19 cellular contexts compared by ENCODE assay signal in the genomic region with DNA sequence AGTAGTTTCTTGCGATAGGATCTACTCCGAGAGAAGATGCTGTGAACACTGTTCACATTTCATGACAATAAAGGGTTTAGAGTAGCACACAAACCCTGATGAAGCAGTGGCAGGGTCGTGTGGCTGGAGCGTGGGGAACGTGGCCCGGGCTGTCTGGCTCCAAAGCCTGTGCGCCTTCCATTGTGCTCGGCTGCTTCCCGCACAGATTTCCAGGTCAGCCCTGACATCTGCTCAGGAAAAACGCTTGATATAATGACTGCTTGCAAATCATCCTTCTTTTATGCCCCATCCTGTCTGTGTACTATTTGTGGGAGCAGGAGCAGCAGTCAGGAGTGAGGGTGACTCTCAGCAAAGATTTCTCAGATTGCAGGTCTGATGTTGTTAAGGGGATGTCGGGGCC.
DNase-seq lines count a peak whose midpoint lies in the region; ATAC-seq, FAIRE-seq and TF ChIP-seq lines count a peak whose summit lies in the region.
"Had no signal": no experiment of that assay in that cellular context is flagged by ENCODE, and none has a peak within 500 bp of the region (broad histone marks: within the 10 kb centered on the region; RNA-seq: fewer than 3 reads in every experiment).

No MANE protein-coding gene starts in this region.

- H3K4me1 ChIP-seq in H9 (ENCODE audit: insufficient read depth, low read length): peaks cover 8% of the 10 kb centered on the region; the same call in 1 of the 2 replicates
- H3K4me1 ChIP-seq in H1 (replicated peaks in 1 of 4; ENCODE audit: control insufficient read depth in 3 of 4, insufficient read depth in 4 of 4, low read length in 3 of 4): peaks cover 4 to 37% (median 23%) of the 10 kb centered on the region in 4 experiments
- peaks cover 55% of the 10 kb centered on the region for H3K4me1 ChIP-seq in neural progenitor cell
- H3K4me1 ChIP-seq: Peyer's patch had no signal

- H3K4ac ChIP-seq in H9 (ENCODE audit: low read depth, low read length) (no peak overlapping the region), H1 (replicated peaks; ENCODE audit: insufficient read length, low read depth, low read length) (no peak overlapping the region)

- no CpG with 5 or more reads among the region's 11 CpGs for WGBS in H9 (ENCODE audit: extremely low coverage, insufficient read length, low lambda C conversion rate)
- WGBS in H1 (ENCODE audit: extremely low coverage in 1 of 2, insufficient coverage in 1 of 2, insufficient read length in 1 of 2, insufficient replicate concordance in 2 of 2, low coverage in 1 of 2, low lambda C conversion rate in 2 of 2, missing lambda C conversion rate in 1 of 2), 2 experiments: 82% methylated on average over 11 of the region's 11 CpGs; no CpG with 5 or more reads in 1 of the 2 experiments

- H4K91ac ChIP-seq in H9 (ENCODE audit: insufficient read length, low read depth, low read length) (no peak overlapping the region), H1 (replicated peaks; ENCODE audit: insufficient read length, low read length) (peak overlapping the region; percentile 20)

- H2BK20ac ChIP-seq in H9 (ENCODE audit: low read depth, low read length, poor library complexity, severe bottlenecking) (no peak overlapping the region), H1 (ENCODE audit: low read length) (peak overlapping the region; percentile 6)

- no peak for TF ChIP-seq RAD21 in H1 (IDR thresholded peaks at IDR 0.05 in 1 of 2, conservative IDR thresholded peaks at IDR 0.05 in 1 of 2; ENCODE audit: low read depth in 2 of 2, low read length in 2 of 2)

- H3K36me3 Mint-ChIP-seq in H9 (ENCODE audit: insufficient read depth in 1 of 3, low read depth in 3 of 3) (peaks cover under 1 to 14% (median 3%) of the 10 kb centered on the region in 3 experiments; a peak in 5 of 7 replicates), neural progenitor cell (peaks cover 33% of the 10 kb centered on the region)
- H3K36me3 Mint-ChIP-seq: CD8-positive, alpha-beta T cell had no signal

- H3K9me3 Mint-ChIP-seq in H9: no peaks in the 10 kb centered on the region; a peak in 1 of 5 replicates
- H3K9me3 Mint-ChIP-seq in neural progenitor cell: peaks cover 6% of the 10 kb centered on the region
- H3K9me3 Mint-ChIP-seq: CD8-positive, alpha-beta T cell had no signal

- no peak overlapping the region for H2BK120ac ChIP-seq in H9 (ENCODE audit: low read depth, low read length, poor library complexity, severe bottlenecking)
- no peak overlapping the region for H2BK120ac ChIP-seq in H1 (replicated peaks; ENCODE audit: low read depth, low read length)

- peaks cover 52% of the 10 kb centered on the region for H3F3A ChIP-seq in neural progenitor cell (ENCODE audit: low read depth)

- H2BK15ac ChIP-seq in H9 (ENCODE audit: low read depth, low read length): no peak overlapping the region
- H2BK15ac ChIP-seq in H1 (ENCODE audit: low read length): no peak overlapping the region

- H3K27me3 Mint-ChIP-seq in H9 (ENCODE audit: low read depth): peaks cover 33% of the 10 kb centered on the region
- H3K27me3 Mint-ChIP-seq in neural progenitor cell (ENCODE audit: insufficient read depth, low read depth): peaks cover 2% of the 10 kb centered on the region

- H3K27ac ChIP-seq in H9 (ENCODE audit: insufficient read length, low read depth, low read length) (no peak overlapping the region), H1 (ENCODE audit: low read depth, low read length) (no peak overlapping the region), neural progenitor cell (peak overlapping the region; percentile 98)
- H3K27ac ChIP-seq: Peyer's patch had no signal

- H2AFZ ChIP-seq in H9 (ENCODE audit: low read length) (no peak overlapping the region), H1 (ENCODE audit: low read length) (no peak overlapping the region), neural progenitor cell (replicated peaks) (no peak overlapping the region)

- POLR2A ChIA-PET in H1 (lab: Charles Lee; ENCODE audit: partially characterized antibody): no interaction called here

- H3K27ac Mint-ChIP-seq in H9 (peak overlapping the region in 2 of 3 experiments; percentile 53 to 66; a peak in 5 of 7 replicates), neural progenitor cell (no peak overlapping the region)
- H3K27ac Mint-ChIP-seq: CD8-positive, alpha-beta T cell had no signal

- H3K4me2 ChIP-seq in H9 (ENCODE audit: insufficient read depth, insufficient read length, low read length) (no peak overlapping the region), H1 (ENCODE audit: insufficient read depth in 1 of 2, low read depth in 2 of 2, low read length in 2 of 2) (peak overlapping the region in 1 of 2 experiments; percentile 29; a peak in 2 of 4 replicates), neural progenitor cell (peak overlapping the region; percentile 78)

- H4K20me1 ChIP-seq in H9 (ENCODE audit: control insufficient read depth, insufficient read depth, insufficient read length) (no peaks in the 10 kb centered on the region), H1 (replicated peaks in 1 of 2; ENCODE audit: control insufficient read depth in 1 of 2, insufficient read depth in 2 of 2, low read length in 2 of 2) (peaks cover 0 to 1% of the 10 kb centered on the region in 2 experiments), neural progenitor cell (ENCODE audit: low read depth) (peaks cover 41% of the 10 kb centered on the region)

- H3K79me2 ChIP-seq in H9 (ENCODE audit: insufficient read depth, low read length) (no peaks in the 10 kb centered on the region), H1 (ENCODE audit: control insufficient read depth in 1 of 2, insufficient read depth in 2 of 2, low read length in 2 of 2) (no peaks in the 10 kb centered on the region), neural progenitor cell (ENCODE audit: low read depth) (peaks cover 66% of the 10 kb centered on the region)

- H3T11ph ChIP-seq in H9 (ENCODE audit: low read length): no peak overlapping the region

- H2AK5ac ChIP-seq in H9 (ENCODE audit: insufficient read length, low read length): no peak overlapping the region
- H2AK5ac ChIP-seq in H1 (ENCODE audit: low read depth, low read length): peak overlapping the region; percentile 71; the same call in 1 of the 2 replicates

- no peak overlapping the region for H3K9ac ChIP-seq in H9 (ENCODE audit: extremely low read depth, insufficient read length, low read length)
- H3K9ac ChIP-seq in H1 (replicated peaks in 1 of 4; ENCODE audit: extremely low read depth in 1 of 4, low read depth in 3 of 4, low read length in 3 of 4): 0 out of 7 replicates have a peak overlapping the region, but pooled peaks of 2 of the 4 experiments have one; percentile 3 to 14
- H3K9ac ChIP-seq in neural progenitor cell: no peak overlapping the region

- CTCF ChIA-PET in H1 (lab: Charles Lee; ENCODE audit: partially characterized antibody): interaction anchor here (1.3 to 5.4 kb wide), 3 partner anchors 13 to 18 kb away, joined by 5 to 39 read pairs (median 5); no protein-coding TSS in a partner anchor

- H3K79me1 ChIP-seq in H9 (ENCODE audit: insufficient read depth, low read depth, low read length, poor library complexity, severe bottlenecking) (no peaks in the 10 kb centered on the region), H1 (ENCODE audit: low read depth, low read length) (0 out of 2 replicates have a peak, but pooled peaks cover 2% of the 10 kb centered on the region)

- H3K9me3 ChIP-seq in H9 (ENCODE audit: control insufficient read depth, low read depth, low read length) (no peaks in the 10 kb centered on the region), H1 (ENCODE audit: insufficient read depth in 2 of 2, low read depth in 1 of 2, low read length in 1 of 2) (no peaks in the 10 kb centered on the region), neural progenitor cell (ENCODE audit: low read depth) (no peaks in the 10 kb centered on the region)
- H3K9me3 ChIP-seq: BE2C, Peyer's patch had no signal

- ATAC-seq in HG03378 (IDR thresholded peaks at IDR 0.05; ENCODE audit: unreplicated experiment): no peak
- ATAC-seq: CD8-positive, alpha-beta T cell; SK-N-SH treated with all-trans-retinoic acid at 6 μM for 48 hours had no signal

- no peak overlapping the region for H3K14ac ChIP-seq in H9 (ENCODE audit: insufficient read depth, low read length)
- no peak overlapping the region for H3K14ac ChIP-seq in H1 (ENCODE audit: insufficient read length)

- H2BK12ac ChIP-seq in H9 (ENCODE audit: insufficient read length, low read depth, low read length) (no peak overlapping the region), H1 (ENCODE audit: low read depth, low read length) (peak overlapping the region; percentile 76)

- no peak for DNase-seq in H9
- DNase-seq in NCI-H69 (lab: John Stamatoyannopoulos, UW): peak; percentile 84
- DNase-seq in H1 (ENCODE audit: low read depth in 1 of 2, low spot score in 2 of 2): peak in 1 of 2 experiments; percentile 47
- DNase-seq in neural progenitor cell (ENCODE audit: low spot score): peak; percentile 55
- DNase-seq in AG08395 (ENCODE audit: low spot score): no peak
- no peak for DNase-seq in islet precursor cell
- DNase-seq in AG20443 (ENCODE audit: low spot score): no peak
- DNase-seq: ACHN; BE2C; CD8-positive, alpha-beta T cell; GF-D8; NCI-H1436 treated with DMSO at 0.1 percent for 48 hours; NCI-H2081; NCI-H345; Peyer's patch; SHP77 had no signal

- no peak overlapping the region for H4K8ac ChIP-seq in H9 (replicated peaks; ENCODE audit: insufficient read length, low read depth, low read length)
- H4K8ac ChIP-seq in H1 (ENCODE audit: extremely low read depth, insufficient read depth, low read length): no peak overlapping the region

- H3K18ac ChIP-seq in H9 (ENCODE audit: insufficient read length, low read depth, low read length) (no peak overlapping the region), H1 (ENCODE audit: extremely low read depth, low read length) (peak overlapping the region; percentile 62)

- no peak overlapping the region for H3K56ac ChIP-seq in H9 (ENCODE audit: insufficient read length, low read depth, low read length)
- no peak overlapping the region for H3K56ac ChIP-seq in H1 (replicated peaks; ENCODE audit: insufficient read length, low read depth, low read length)

- no peak for TF ChIP-seq CTCF in H9 (conservative IDR thresholded peaks at IDR 0.05)
- no peak for TF ChIP-seq CTCF in H1 (IDR thresholded peaks at IDR 0.05; ENCODE audit: control extremely low read depth in 1 of 3, insufficient read depth in 1 of 3, low read depth in 1 of 3, low read length in 3 of 3)
- no peak for TF ChIP-seq CTCF in neural progenitor cell (IDR thresholded peaks at IDR 0.05)

- no peak for FAIRE-seq in H1 (lab: Jason Lieb, UNC)
- FAIRE-seq: D721Med had no signal

- no peak overlapping the region for H4K5ac ChIP-seq in H9 (ENCODE audit: insufficient read length, low read depth, low read length)
- no peak overlapping the region for H4K5ac ChIP-seq in H1 (ENCODE audit: insufficient read length, low read depth, low read length)

- H3K23me2 ChIP-seq in H9 (ENCODE audit: insufficient read length, low read depth, low read length, poor library complexity, severe bottlenecking): no peaks in the 10 kb centered on the region
- H3K23me2 ChIP-seq in H1 (ENCODE audit: low read depth, low read length): no peaks in the 10 kb centered on the region

- H2BK5ac ChIP-seq in H9 (ENCODE audit: insufficient read length, low read length) (no peak overlapping the region), H1 (ENCODE audit: low read depth, low read length) (no peak overlapping the region)

- H3K27me3 ChIP-seq in H9 (ENCODE audit: insufficient read depth, low read length): no peaks in the 10 kb centered on the region
- no peaks in the 10 kb centered on the region; a peak in 1 of 7 replicates for H3K27me3 ChIP-seq in H1 (replicated peaks in 1 of 4; ENCODE audit: control insufficient read depth in 3 of 4, extremely low read depth in 1 of 4, insufficient read depth in 3 of 4, low read length in 3 of 4)
- no peaks in the 10 kb centered on the region for H3K27me3 ChIP-seq in neural progenitor cell
- H3K27me3 ChIP-seq: Peyer's patch had no signal

- no peak for TF ChIP-seq EP300 in H1 (IDR thresholded peaks at IDR 0.05; ENCODE audit: borderline replicate concordance in 1 of 2, low read depth in 2 of 2, low read length in 2 of 2)

- peak overlapping the region in 1 of 4 experiments; percentile 36; a peak in 1 of 8 replicates for H3K4me3 ChIP-seq in H1 (ENCODE audit: extremely low read depth in 1 of 4, insufficient read depth in 2 of 4, low read depth in 3 of 4, low read length in 4 of 4)
- H3K4me3 ChIP-seq in neural progenitor cell: no peak overlapping the region
- H3K4me3 ChIP-seq: Peyer's patch had no signal

- H3K36me3 ChIP-seq in H1 (ENCODE audit: control insufficient read depth in 2 of 4, insufficient read depth in 4 of 4, low read length in 3 of 4) (no peaks in the 10 kb centered on the region; a peak in 1 of 8 replicates), neural progenitor cell (peaks cover 16% of the 10 kb centered on the region)
- H3K36me3 ChIP-seq: BE2C, Peyer's patch had no signal

- H3K4me3 Mint-ChIP-seq in H9: peak overlapping the region in 1 of 2 experiments; percentile 18; a peak in 2 of 5 replicates
- no peak overlapping the region for H3K4me3 Mint-ChIP-seq in neural progenitor cell
- H3K4me3 Mint-ChIP-seq: CD8-positive, alpha-beta T cell had no signal

- peaks cover 56 to 58% of the 10 kb centered on the region in 2 experiments for H3K4me1 Mint-ChIP-seq in H9
- H3K4me1 Mint-ChIP-seq in neural progenitor cell: peaks cover 58% of the 10 kb centered on the region

- H3K23ac ChIP-seq in H9 (ENCODE audit: insufficient read length, low read depth, low read length) (no peak overlapping the region), H1 (ENCODE audit: insufficient read length) (no peak overlapping the region)

- TF ChIP-seq POLR2A in H1 (IDR thresholded peaks at IDR 0.05; ENCODE audit: control extremely low read depth in 1 of 2, low read depth in 2 of 2, low read length in 2 of 2): no peak

Comparison
In these comparisons a context has a peak if more than half of its experiments do, and no peak if none do; other contexts are left out.
1. DNase-seq: peak in NCI-H69 (single experiment) and neural progenitor cell (single experiment); none in H9 (single experiment), AG08395 (single experiment), islet precursor cell (single experiment) and AG20443 (single experiment).